7 cellular contexts compared by ENCODE assay signal in genomic region chr12:50543188-50543587, GRCh38. TPM values are rescaled to one million over a fixed set of nuclear protein-coding genes. Genes with fewer than 3 reads are reported as not detected.
DNase-seq lines count a peak whose midpoint lies in the region; ATAC-seq, FAIRE-seq and TF ChIP-seq lines count a peak whose summit lies in the region.
"Not testable (repeated sequence)": the region's sequence is repeated elsewhere in the genome, so short reads cannot be mapped to it uniquely, and the experiment has no call there.

No MANE protein-coding gene starts in this region.

- not testable (repeated sequence) for TF ChIP-seq POLR2A in HCT116 (IDR thresholded peaks at IDR 0.05; ENCODE audit: borderline replicate concordance, extremely low read depth, insufficient read depth, insufficient read length)

- not testable (repeated sequence) for H3K9me2 ChIP-seq in HCT116 (ENCODE audit: insufficient read depth)

- POLR2A ChIA-PET in HCT116 (lab: Charles Lee) = interaction anchor here (0.5 to 1.4 kb wide), 3 partner anchors 8 to 42 kb away, joined by 3 to 4 read pairs (median 3); no protein-coding TSS in a partner anchor
- POLR2A ChIA-PET in RWPE1 (lab: Yijun Ruan, JAX; ENCODE audit: low non-redundant PET) = not testable (repeated sequence)

- peaks cover 52 to 90% of the 10 kb centered on the region in 2 experiments for H3K4me1 ChIP-seq in HCT116 (ENCODE audit: control insufficient read depth in 1 of 2, insufficient read depth in 2 of 2, low read length in 2 of 2)
- peaks cover 38% of the 10 kb centered on the region for H3K4me1 ChIP-seq in keratinocyte (ENCODE audit: control insufficient read depth, extremely low read depth, insufficient read depth, low read length)

- H3K4me1 Mint-ChIP-seq in activated CD4-positive, alpha-beta T cell treated with anti-CD3 and anti-CD28 coated beads, Interleukin-2, amount 10 ng/mL, durations not matched to agents 24 days and 14 days = peaks cover 22% of the 10 kb centered on the region
- peaks cover 21% of the 10 kb centered on the region for H3K4me1 Mint-ChIP-seq in activated naive CD4-positive, alpha-beta T cell treated with anti-CD3 and anti-CD28 coated beads, Interleukin-2, amount 10 ng/mL, durations not matched to agents 7 days and 5 days
- H3K4me1 Mint-ChIP-seq in central memory CD8-positive, alpha-beta T cell = peaks cover 13% of the 10 kb centered on the region

- FAIRE-seq in keratinocyte (lab: Jason Lieb, UNC) = not testable (repeated sequence)

- not testable (repeated sequence) for H3K27ac ChIP-seq in HCT116 (ENCODE audit: low read depth, low read length)
- peak overlapping the region; percentile 86 for H3K27ac ChIP-seq in RWPE1
- H3K27ac ChIP-seq in keratinocyte (ENCODE audit: control insufficient read depth, insufficient read depth, low read length) = peak overlapping the region; percentile 93
- H3K27ac ChIP-seq in skin epidermis = peak overlapping the region in 20 of 21 experiments; percentile 34 to 84 (median 73)

- H3K36me3 Mint-ChIP-seq in activated CD4-positive, alpha-beta T cell treated with anti-CD3 and anti-CD28 coated beads, Interleukin-2, amount 10 ng/mL, durations not matched to agents 24 days and 14 days (ENCODE audit: low read depth); central memory CD8-positive, alpha-beta T cell (ENCODE audit: insufficient read depth): not testable (repeated sequence)
- peaks cover 16% of the 10 kb centered on the region for H3K36me3 Mint-ChIP-seq in activated naive CD4-positive, alpha-beta T cell treated with anti-CD3 and anti-CD28 coated beads, Interleukin-2, amount 10 ng/mL, durations not matched to agents 7 days and 5 days

- H3K36me3 ChIP-seq in HCT116 (ENCODE audit: control insufficient read depth in 1 of 2, insufficient read depth in 2 of 2, low read length in 2 of 2); keratinocyte (ENCODE audit: control insufficient read depth in 2 of 2, extremely low read depth in 1 of 2, insufficient read depth in 2 of 2, low read length in 2 of 2): not testable (repeated sequence)

- not testable (repeated sequence) for H3K9me3 Mint-ChIP-seq in activated CD4-positive, alpha-beta T cell treated with anti-CD3 and anti-CD28 coated beads, Interleukin-2, amount 10 ng/mL, durations not matched to agents 24 days and 14 days; activated naive CD4-positive, alpha-beta T cell treated with anti-CD3 and anti-CD28 coated beads, Interleukin-2, amount 10 ng/mL, durations not matched to agents 7 days and 5 days; central memory CD8-positive, alpha-beta T cell

- not testable (repeated sequence) for H3K27me3 Mint-ChIP-seq in activated CD4-positive, alpha-beta T cell treated with anti-CD3 and anti-CD28 coated beads, Interleukin-2, amount 10 ng/mL, durations not matched to agents 24 days and 14 days; activated naive CD4-positive, alpha-beta T cell treated with anti-CD3 and anti-CD28 coated beads, Interleukin-2, amount 10 ng/mL, durations not matched to agents 7 days and 5 days; central memory CD8-positive, alpha-beta T cell

- not testable (repeated sequence) for DNase-seq in HCT116 (ENCODE audit: low read depth, low spot score); RWPE1 (ENCODE audit: low spot score); activated CD4-positive, alpha-beta T cell treated with anti-CD3 and anti-CD28 coated beads, Interleukin-2, amount 10 ng/mL, durations not matched to agents 24 days and 14 days; activated naive CD4-positive, alpha-beta T cell treated with anti-CD3 and anti-CD28 coated beads, Interleukin-2, amount 10 ng/mL, durations not matched to agents 7 days and 5 days; central memory CD8-positive, alpha-beta T cell (ENCODE audit: low spot score in 2 of 2); keratinocyte (ENCODE audit: low read depth, low spot score)

- H3K27me3 ChIP-seq in HCT116 (ENCODE audit: insufficient read depth, low read length); keratinocyte (ENCODE audit: control insufficient read depth, extremely low read depth, insufficient read depth, low read length): not testable (repeated sequence)

- peak overlapping the region; percentile 91 for H3K27ac Mint-ChIP-seq in activated CD4-positive, alpha-beta T cell treated with anti-CD3 and anti-CD28 coated beads, Interleukin-2, amount 10 ng/mL, durations not matched to agents 24 days and 14 days
- peak overlapping the region; percentile 56 for H3K27ac Mint-ChIP-seq in activated naive CD4-positive, alpha-beta T cell treated with anti-CD3 and anti-CD28 coated beads, Interleukin-2, amount 10 ng/mL, durations not matched to agents 7 days and 5 days
- peak overlapping the region; percentile 38 for H3K27ac Mint-ChIP-seq in central memory CD8-positive, alpha-beta T cell (ENCODE audit: low read depth)

- H3K79me2 ChIP-seq in HCT116 (ENCODE audit: insufficient read depth, low read length) = peaks cover 80% of the 10 kb centered on the region
- H3K79me2 ChIP-seq in keratinocyte (ENCODE audit: control insufficient read depth, insufficient read depth, low read length) = peaks cover 71% of the 10 kb centered on the region

- TF ChIP-seq CTCF in HCT116 (IDR thresholded peaks at IDR 0.05 in 2 of 3, conservative IDR thresholded peaks at IDR 0.05 in 1 of 3; ENCODE audit: borderline replicate concordance in 1 of 3, insufficient read depth in 1 of 3, low read depth in 2 of 3, low read length in 2 of 3); RWPE1 (conservative IDR thresholded peaks at IDR 0.05; ENCODE audit: low read depth); keratinocyte (optimal IDR thresholded peaks at IDR 0.05 in 1 of 3, IDR thresholded peaks at IDR 0.05 in 1 of 3, conservative IDR thresholded peaks at IDR 0.05 in 1 of 3; ENCODE audit: extremely low read depth in 1 of 3, insufficient read depth in 2 of 3, low read length in 3 of 3): not testable (repeated sequence)

- H3K4me3 Mint-ChIP-seq in activated CD4-positive, alpha-beta T cell treated with anti-CD3 and anti-CD28 coated beads, Interleukin-2, amount 10 ng/mL, durations not matched to agents 24 days and 14 days; activated naive CD4-positive, alpha-beta T cell treated with anti-CD3 and anti-CD28 coated beads, Interleukin-2, amount 10 ng/mL, durations not matched to agents 7 days and 5 days; central memory CD8-positive, alpha-beta T cell: not testable (repeated sequence)

- dilution Hi-C loops in keratinocyte (cut with MboI; ENCODE audit: extremely low pct_ligation_motif_present, low sequenced_read_pairs) = not testable (repeated sequence)

- H3K4me3 ChIP-seq in HCT116 (replicated peaks in 1 of 2; ENCODE audit: low read depth in 1 of 2, low read length in 2 of 2); keratinocyte (ENCODE audit: control insufficient read depth in 2 of 3, extremely low read depth in 1 of 3, insufficient read depth in 2 of 3, low read depth in 1 of 3, low read length in 3 of 3); skin epidermis: not testable (repeated sequence)

- RAD21 ChIA-PET in HCT116 (lab: Charles Lee; ENCODE audit: low non-redundant PET in 1 of 2, low total read pairs in 2 of 2, uncharacterized antibody in 2 of 2, unreplicated experiment in 2 of 2) = not testable (repeated sequence)

- intact Hi-C loops in HCT116 (cut with micrococcal nuclease) = not testable (repeated sequence)
- intact Hi-C loops in activated CD4-positive, alpha-beta T cell treated with anti-CD3 and anti-CD28 coated beads, Interleukin-2, amount 10 ng/mL, durations not matched to agents 24 days and 14 days (cut with micrococcal nuclease) = loop anchor here (2.0 kb wide), 2 partner anchors 34 to 54 kb away; no protein-coding TSS in a partner anchor

- not testable (repeated sequence) for H3K9me1 ChIP-seq in keratinocyte (ENCODE audit: control insufficient read depth, extremely low read depth, insufficient read depth, low read length)

- not testable (repeated sequence) for TF ChIP-seq RAD21 in HCT116 (IDR thresholded peaks at IDR 0.05; ENCODE audit: low read depth)

- CTCF ChIA-PET in HCT116 (lab: Charles Lee) = not testable (repeated sequence)
- CTCF ChIA-PET in RWPE1 (lab: Yijun Ruan, JAX) = interaction anchor here (0.6 to 1.0 kb wide), 2 partner anchors 38 to 39 kb away, joined by 3 to 5 read pairs; partner anchors contain the start of gene DIP2B
- CTCF ChIA-PET in activated naive CD4-positive, alpha-beta T cell treated with anti-CD3 and anti-CD28 coated beads, Interleukin-2, amount 10 ng/mL, durations not matched to agents 7 days and 5 days (lab: Charles Lee) = interaction anchor here (1.4 kb wide), 1 partner anchor 10 kb away, joined by 3 read pairs; no protein-coding TSS in a partner anchor

- not testable (repeated sequence) for H3K9me3 ChIP-seq in HCT116 (ENCODE audit: control insufficient read depth in 1 of 2, insufficient read depth in 1 of 2, low read depth in 1 of 2, low read length in 2 of 2); keratinocyte (ENCODE audit: control insufficient read depth, low read depth, low read length)

- peak overlapping the region; percentile 29; the same call in 1 of the 2 replicates for H3K4me2 ChIP-seq in HCT116 (ENCODE audit: low read length)
- H3K4me2 ChIP-seq in keratinocyte (ENCODE audit: control insufficient read depth, extremely low read depth, insufficient read depth, low read depth, low read length) = peak overlapping the region; percentile 54

- not testable (repeated sequence) for H2AFZ ChIP-seq in HCT116 (ENCODE audit: low read depth, low read length, poor library complexity, severe bottlenecking); keratinocyte (ENCODE audit: control insufficient read depth, low read length)

- ATAC-seq in HCT116; central memory CD8-positive, alpha-beta T cell (replicated peaks; ENCODE audit: extremely low read depth, poor library complexity, severe bottlenecking): not testable (repeated sequence)

- BruUV-seq in HCT116 (replicated peaks; lab: Mats Ljungman, UMichigan) = not testable (repeated sequence)

- H3K9ac ChIP-seq in HCT116 (ENCODE audit: low read length) = peak overlapping the region; percentile 5; the same call in 1 of the 2 replicates
- peak overlapping the region; percentile 76 for H3K9ac ChIP-seq in keratinocyte (ENCODE audit: control insufficient read depth, extremely low read depth, insufficient read depth, low read length)

- H4K20me1 ChIP-seq in HCT116 (ENCODE audit: insufficient read depth); keratinocyte (ENCODE audit: control insufficient read depth, extremely low read depth, insufficient read depth, low read length): not testable (repeated sequence)

RNA-seq across cellular contexts. Expression of gene DIP2B, which starts 38.4 kb away (rescaled TPM):
- 32.3 TPM for total RNA-seq in HCT116 (2021; ENCODE audit: unreplicated experiment)
- polyA plus RNA-seq in HCT116 (2012) = 15.7 and 16.5 TPM in 2 replicates
- total RNA-seq in activated CD4-positive, alpha-beta T cell treated with anti-CD3 and anti-CD28 coated beads, Interleukin-2, amount 10 ng/mL, durations not matched to agents 24 days and 14 days = 26.4 and 29.4 TPM in 2 replicates
- polyA plus RNA-seq in keratinocyte = 29.7 to 30.2 TPM (median 30.2 TPM) in 3 replicates
- polyA plus RNA-seq in keratinocyte (2011; ENCODE audit: low read depth) = 9.5 TPM
- polyA plus RNA-seq in keratinocyte (2011; cell fraction: cytosol; rRNA removed) = 17.2 and 28.4 TPM in 2 replicates
- polyA plus RNA-seq in keratinocyte (2011; cell fraction: nucleus; rRNA removed) = 43.5 and 49.3 TPM in 2 replicates
- 18.2 and 20.6 TPM in 2 replicates for polyA plus RNA-seq in keratinocyte (2012; ENCODE audit: low replicate concordance)
- 79.5 to 84.6 TPM (median 80.3 TPM) in 3 replicates for polyA minus RNA-seq in keratinocyte
- polyA minus RNA-seq in keratinocyte (2011; cell fraction: cytosol; rRNA and poly(A)+ RNA removed) = 38.6 TPM
- polyA minus RNA-seq in keratinocyte (2011; cell fraction: nucleus; rRNA and poly(A)+ RNA removed) = 71.1 and 114 TPM in 2 replicates

Comparison
In these comparisons a context has a peak if more than half of its experiments do, and no peak if none do; other contexts are left out.
1. H3K27ac Mint-ChIP-seq: peak in every context shown above with its lines; median percentile 91 in activated CD4-positive, alpha-beta T cell treated with anti-CD3 and anti-CD28 coated beads, Interleukin-2, amount 10 ng/mL, durations not matched to agents 24 days and 14 days; 56 in activated naive CD4-positive, alpha-beta T cell treated with anti-CD3 and anti-CD28 coated beads, Interleukin-2, amount 10 ng/mL, durations not matched to agents 7 days and 5 days; 38 in central memory CD8-positive, alpha-beta T cell.